In the genomic region with DNA sequence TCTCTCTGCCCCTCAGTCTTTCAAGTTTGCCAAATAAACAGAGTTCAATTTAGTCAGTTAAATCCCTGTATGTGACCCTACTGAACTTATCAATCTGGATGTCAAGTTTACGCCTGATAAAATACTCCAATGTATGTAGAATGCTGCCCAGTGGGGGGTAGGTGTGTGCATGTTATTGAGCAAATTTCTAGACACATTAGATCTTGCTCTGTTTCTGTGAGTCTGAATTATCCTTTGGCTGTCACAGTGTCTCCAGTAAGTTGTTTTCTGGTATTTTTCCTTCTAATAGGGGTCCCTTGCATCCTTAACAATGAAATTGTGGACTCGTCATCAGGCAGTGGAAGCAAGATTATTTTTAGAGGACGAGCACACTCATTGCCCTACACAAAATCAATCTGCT, we compare ENCODE assay signal across 31 cellular contexts. TPM values are rescaled to one million over a fixed set of nuclear protein-coding genes. Genes with fewer than 3 reads are reported as not detected.
"Had no signal": no experiment of that assay in that cellular context is flagged by ENCODE, and none has a peak within 500 bp of the region (broad histone marks: within the 10 kb centered on the region; RNA-seq: fewer than 3 reads in every experiment).

No MANE protein-coding gene starts in this region.

- ATAC-seq: natural killer cell; psoas muscle; right cardiac atrium; right lobe of liver; stimulated activated effector memory CD8-positive, alpha-beta T cell treated with anti-CD3 and anti-CD28 coated beads, Interleukin-12 subunit alpha, Interleukin-12 subunit beta, amount 100 ng/mL, for 72 hours; stimulated activated naive B cell treated with anti-CD40 and anti-IgM and Interleukin-4, amounts not matched to agents 10 μg/mL and 1 μg/mL and 100 μg/mL, for 72 hours had no signal

- FAIRE-seq: small intestine, urothelium cell line had no signal

- H3K27ac Mint-ChIP-seq: natural killer cell; nephron; progenitor cell of endocrine pancreas; stimulated activated effector memory CD8-positive, alpha-beta T cell treated with anti-CD3 and anti-CD28 coated beads, Interleukin-12 subunit alpha, Interleukin-12 subunit beta, amount 100 ng/mL, for 72 hours; stimulated activated naive B cell treated with anti-CD40 and anti-IgM and Interleukin-4, amounts not matched to agents 10 μg/mL and 1 μg/mL and 100 μg/mL, for 72 hours; stimulated activated naive CD8-positive, alpha-beta T cell treated with anti-CD3 and anti-CD28 coated beads, Interleukin-15, Interleukin-2, amounts not matched to agents 100 ng/mL and 50 ng/mL, for 24 hours had no signal

- H3K9me3 Mint-ChIP-seq: natural killer cell; nephron; neural crest cell; stimulated activated effector memory CD8-positive, alpha-beta T cell treated with anti-CD3 and anti-CD28 coated beads, Interleukin-12 subunit alpha, Interleukin-12 subunit beta, amount 100 ng/mL, for 72 hours; stimulated activated naive CD8-positive, alpha-beta T cell treated with anti-CD3 and anti-CD28 coated beads, Interleukin-15, Interleukin-2, amounts not matched to agents 100 ng/mL and 50 ng/mL, for 24 hours had no signal

- H3K36me3 ChIP-seq: neutrophil, right lobe of liver, sigmoid colon, stomach, thoracic aorta, thyroid gland, tibial nerve, upper lobe of left lung, vagina had no signal

- H3K27me3 Mint-ChIP-seq: stimulated activated naive B cell treated with anti-CD40 and anti-IgM and Interleukin-4, amounts not matched to agents 10 μg/mL and 1 μg/mL and 100 μg/mL, for 72 hours; stimulated activated naive CD8-positive, alpha-beta T cell treated with anti-CD3 and anti-CD28 coated beads, Interleukin-15, Interleukin-2, amounts not matched to agents 100 ng/mL and 50 ng/mL, for 24 hours had no signal

- H3K4me3 ChIP-seq: psoas muscle, right lobe of liver, sigmoid colon, stomach, thoracic aorta, thyroid gland, tibial nerve, upper lobe of left lung, vagina had no signal

- H3K27me3 ChIP-seq: neutrophil, right lobe of liver, sigmoid colon, stomach, thyroid gland, tibial nerve, upper lobe of left lung, vagina had no signal

- H3K4me3 Mint-ChIP-seq: natural killer cell; nephron; neural crest cell; stimulated activated effector memory CD8-positive, alpha-beta T cell treated with anti-CD3 and anti-CD28 coated beads, Interleukin-12 subunit alpha, Interleukin-12 subunit beta, amount 100 ng/mL, for 72 hours; stimulated activated naive B cell treated with anti-CD40 and anti-IgM and Interleukin-4, amounts not matched to agents 10 μg/mL and 1 μg/mL and 100 μg/mL, for 72 hours; stimulated activated naive CD8-positive, alpha-beta T cell treated with anti-CD3 and anti-CD28 coated beads, Interleukin-15, Interleukin-2, amounts not matched to agents 100 ng/mL and 50 ng/mL, for 24 hours had no signal

- H3K9me3 ChIP-seq: neutrophil, psoas muscle, right lobe of liver, sigmoid colon, stomach, thoracic aorta, thyroid gland, tibial nerve, upper lobe of left lung, vagina had no signal

- DNase-seq: natural killer cell; nucleus accumbens; posterior cingulate gyrus; psoas muscle; right lobe of liver; sigmoid colon; small intestine; stimulated activated CD4-positive, alpha-beta T cell treated with anti-CD3 and anti-CD28 coated beads, Interleukin-15, amount 100 ng/mL, for 24 hours; stimulated activated CD4-positive, alpha-beta T cell treated with anti-CD3 and anti-CD28 coated beads, Interleukin-2, amount 100 ng/mL, for 24 hours; stimulated activated CD4-positive, alpha-beta T cell treated with anti-CD3 and anti-CD28 coated beads, Interleukin-2, amount 100 ng/mL, for 48 hours; stimulated activated CD4-positive, alpha-beta T cell treated with anti-CD3 and anti-CD28 coated beads, Interleukin-4, amount 100 ng/mL, for 24 hours; stimulated activated naive B cell treated with anti-CD40 and anti-IgM and Interleukin-4, amounts not matched to agents 10 μg/mL and 1 μg/mL and 100 μg/mL, for 72 hours; stimulated activated naive CD4-positive, alpha-beta T cell treated with Interleukin-2 at 50 U/mL for 16 hours; stomach; thyroid gland; trophoblast cell; upper lobe of left lung had no signal

- H3K4me1 Mint-ChIP-seq: natural killer cell; neural crest cell; stimulated activated effector memory CD8-positive, alpha-beta T cell treated with anti-CD3 and anti-CD28 coated beads, Interleukin-12 subunit alpha, Interleukin-12 subunit beta, amount 100 ng/mL, for 72 hours; stimulated activated naive B cell treated with anti-CD40 and anti-IgM and Interleukin-4, amounts not matched to agents 10 μg/mL and 1 μg/mL and 100 μg/mL, for 72 hours had no signal

- H3K4me1 ChIP-seq: parathyroid adenoma, psoas muscle, sigmoid colon, thyroid gland, vagina had no signal

- H3K36me3 Mint-ChIP-seq: natural killer cell; stimulated activated effector memory CD8-positive, alpha-beta T cell treated with anti-CD3 and anti-CD28 coated beads, Interleukin-12 subunit alpha, Interleukin-12 subunit beta, amount 100 ng/mL, for 72 hours; stimulated activated naive B cell treated with anti-CD40 and anti-IgM and Interleukin-4, amounts not matched to agents 10 μg/mL and 1 μg/mL and 100 μg/mL, for 72 hours had no signal

- H3K27ac ChIP-seq: neutrophil, parathyroid adenoma, psoas muscle, right lobe of liver, sigmoid colon, stomach, thoracic aorta, thyroid gland, tibial nerve, upper lobe of left lung, vagina had no signal

RNA-seq across cellular contexts. Expression of a gene that starts 48.5 kb away (rescaled TPM):
- total RNA-seq: natural killer cell, progenitor cell of endocrine pancreas, renal cortical epithelial cell, right lobe of liver, ureter, vagina had no signal
